In the genomic region with DNA sequence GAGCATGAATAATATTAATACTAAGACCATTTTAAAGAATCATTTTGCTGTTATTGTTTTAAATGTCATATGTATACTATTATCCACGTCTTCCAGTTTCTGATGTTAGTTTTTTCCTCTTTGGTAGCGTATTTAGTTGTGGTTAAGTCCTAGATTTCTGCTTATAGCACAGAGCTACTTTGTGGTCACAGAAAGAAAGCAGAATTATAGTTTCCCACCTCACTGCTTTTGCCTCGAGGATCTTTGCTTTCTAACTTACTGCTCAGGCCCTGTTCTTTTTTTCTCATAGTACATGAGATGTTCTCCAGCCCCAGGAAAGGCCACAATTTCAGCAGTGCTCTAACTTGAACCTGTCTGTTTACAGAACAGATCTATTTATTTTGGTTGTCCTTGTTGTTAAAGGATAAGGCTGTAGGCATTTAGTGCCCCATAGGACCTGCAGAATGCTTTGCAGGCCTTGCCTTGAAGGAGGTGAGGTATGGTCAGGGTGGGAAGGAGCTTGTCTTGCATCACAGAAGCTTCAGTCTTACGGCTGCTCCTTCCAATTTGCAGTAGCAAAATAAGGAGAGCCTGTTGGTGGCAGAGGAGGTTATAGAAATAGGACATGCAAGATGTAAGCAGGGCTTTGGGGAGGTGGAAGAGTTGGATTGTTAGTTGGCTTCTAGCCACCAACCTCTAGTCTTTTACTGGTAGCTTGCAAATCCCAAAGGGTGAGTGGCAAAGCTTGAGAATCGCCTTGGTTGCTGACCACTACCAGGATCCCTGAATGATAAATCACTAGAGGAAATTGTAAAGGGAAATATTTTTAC, we compare ENCODE assay signal across 1 cellular context.
TF ChIP-seq lines count a peak whose summit lies in the region.

No MANE protein-coding gene starts in this region.

TF ChIP-seq in WTC11, 78 proteins besides CTCF, POLR2A, EP300 and RAD21 (continued from another document):
- TF ChIP-seq ZBTB43 (CRISPR knock-in tag; IDR thresholded peaks at IDR 0.05) = no peak
- no peak for TF ChIP-seq RORB (CRISPR knock-in tag; IDR thresholded peaks at IDR 0.05)
- no peak for TF ChIP-seq CREB1 (CRISPR knock-in tag; IDR thresholded peaks at IDR 0.05)
- TF ChIP-seq IRF1 (CRISPR knock-in tag; IDR thresholded peaks at IDR 0.05) = no peak
- no peak for TF ChIP-seq PREB (CRISPR knock-in tag; IDR thresholded peaks at IDR 0.05; ENCODE audit: borderline replicate concordance)
- no peak for TF ChIP-seq STAT6 (CRISPR knock-in tag; conservative IDR thresholded peaks at IDR 0.05; ENCODE audit: low read depth)
- no peak for TF ChIP-seq NR2C2 (CRISPR knock-in tag; IDR thresholded peaks at IDR 0.05)
- no peak for TF ChIP-seq ZNF138 (CRISPR knock-in tag; conservative IDR thresholded peaks at IDR 0.05)
- TF ChIP-seq, protein P1, sequence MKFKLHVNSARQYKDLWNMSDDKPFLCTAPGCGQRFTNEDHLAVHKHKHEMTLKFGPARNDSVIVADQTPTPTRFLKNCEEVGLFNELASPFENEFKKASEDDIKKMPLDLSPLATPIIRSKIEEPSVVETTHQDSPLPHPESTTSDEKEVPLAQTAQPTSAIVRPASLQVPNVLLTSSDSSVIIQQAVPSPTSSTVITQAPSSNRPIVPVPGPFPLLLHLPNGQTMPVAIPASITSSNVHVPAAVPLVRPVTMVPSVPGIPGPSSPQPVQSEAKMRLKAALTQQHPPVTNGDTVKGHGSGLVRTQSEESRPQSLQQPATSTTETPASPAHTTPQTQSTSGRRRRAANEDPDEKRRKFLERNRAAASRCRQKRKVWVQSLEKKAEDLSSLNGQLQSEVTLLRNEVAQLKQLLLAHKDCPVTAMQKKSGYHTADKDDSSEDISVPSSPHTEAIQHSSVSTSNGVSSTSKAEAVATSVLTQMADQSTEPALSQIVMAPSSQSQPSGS (CRISPR knock-in tag; IDR thresholded peaks at IDR 0.05; ENCODE audit: borderline replicate concordance, low read depth) = no peak
- no peak for TF ChIP-seq GRHL2 (CRISPR knock-in tag; IDR thresholded peaks at IDR 0.05; ENCODE audit: insufficient replicate concordance, severe bottlenecking)
- no peak for TF ChIP-seq MYBL2 (CRISPR knock-in tag; IDR thresholded peaks at IDR 0.05)
TF ChIP-seq in WTC11: peak in this region for 0.
